ENCODE assay signal across 17 cellular contexts in genomic region chr10:100886544-100886943, GRCh38.
"Had no signal": no experiment of that assay in that cellular context is flagged by ENCODE, and none has a peak within 500 bp of the region (broad histone marks: within the 10 kb centered on the region; RNA-seq: fewer than 3 reads in every experiment).

No MANE protein-coding gene starts in this region.

- H3K27me3 ChIP-seq: testis had no signal

- H3K27ac ChIP-seq: epithelial cell of prostate, left lung, stomach had no signal

- DNase-seq: activated CD4-positive, alpha-beta T cell treated with anti-CD3 and anti-CD28 coated beads, Interleukin-2, amount 50 U/mL, for 48 hours; activated CD8-positive, alpha-beta memory T cell treated with anti-CD3 and anti-CD28 coated beads, Interleukin-2, amount 10 ng/mL, durations not matched to agents 7 days and 5 days; activated naive CD4-positive, alpha-beta T cell; activated naive CD8-positive, alpha-beta T cell treated with anti-CD3 and anti-CD28 coated beads for 36 hours; amniotic stem cell; foreskin fibroblast; hippocampal formation; left lung; natural killer cell; occipital lobe; SK-N-SH; stimulated activated CD4-positive, alpha-beta T cell treated with anti-CD3 and anti-CD28 coated beads, Interleukin-4, amount 100 ng/mL, for 1 hour; stomach had no signal

- H3K9ac ChIP-seq: SK-N-SH had no signal

- H3K36me3 ChIP-seq: left lung, stomach had no signal

- ATAC-seq: activated CD8-positive, alpha-beta memory T cell treated with anti-CD3 and anti-CD28 coated beads, Interleukin-2, amount 10 ng/mL, durations not matched to agents 7 days and 5 days; natural killer cell; stimulated activated effector memory CD8-positive, alpha-beta T cell treated with anti-CD3 and anti-CD28 coated beads, Interleukin-12 subunit alpha, Interleukin-12 subunit beta, amount 100 ng/mL, for 72 hours had no signal

- H3K4me3 ChIP-seq: left lung, smooth muscle cell, stomach, testis had no signal

- H3K9me3 ChIP-seq: left lung, SK-N-SH, stomach, testis had no signal

- H3K4me2 ChIP-seq: SK-N-SH, smooth muscle cell had no signal
